Comparison of ENCODE assay signal across 15 cellular contexts in genomic region chr20:21436186-21436585, GRCh38. TPM values are rescaled to one million over a fixed set of nuclear protein-coding genes. Genes with fewer than 3 reads are reported as not detected.
DNase-seq lines count a peak whose midpoint lies in the region; FAIRE-seq and TF ChIP-seq lines count a peak whose summit lies in the region.
"Had no signal": no experiment of that assay in that cellular context is flagged by ENCODE, and none has a peak within 500 bp of the region (broad histone marks: within the 10 kb centered on the region; RNA-seq: fewer than 3 reads in every experiment).

No MANE protein-coding gene starts in this region.

- no peak for TF ChIP-seq CTCF in bronchial epithelial cell (IDR thresholded peaks at IDR 0.05; ENCODE audit: insufficient read depth, low read length, severe bottlenecking)
- TF ChIP-seq CTCF in Peyer's patch (IDR thresholded peaks at IDR 0.05) = no peak

- no peaks in the 10 kb centered on the region for H3K36me3 ChIP-seq in bronchial epithelial cell (ENCODE audit: control insufficient read depth, insufficient read depth, low read length)
- no peaks in the 10 kb centered on the region for H3K36me3 ChIP-seq in Peyer's patch
- H3K36me3 ChIP-seq: neutrophil had no signal

- no peaks in the 10 kb centered on the region for H3K4me1 ChIP-seq in Peyer's patch

- H3K27ac ChIP-seq in Peyer's patch = no peak overlapping the region
- H3K27ac ChIP-seq: neutrophil had no signal

- FAIRE-seq in HTR-8/SVneo (lab: Jason Lieb, UNC) = peak; percentile 54
- FAIRE-seq in bronchial epithelial cell (lab: Jason Lieb, UNC) = no peak

- DNase-seq in AG08396 (ENCODE audit: low spot score) = peak; percentile 57
- DNase-seq in HTR-8/SVneo (ENCODE audit: insufficient read length, low spot score) = peak; percentile 63
- DNase-seq in bronchial epithelial cell (ENCODE audit: low read depth) = peak; percentile 94
- DNase-seq in kidney glomerular epithelial cell (lab: John Stamatoyannopoulos, UW) = peak; percentile 95
- no peak for DNase-seq in Peyer's patch
- DNase-seq in iPS-NIHi11 (ENCODE audit: low spot score) = no peak
- DNase-seq in NK-92 (lab: John Stamatoyannopoulos, UW; ENCODE audit: unreplicated experiment) = no peak
- no peak for DNase-seq in CD1c-positive myeloid dendritic cell (ENCODE audit: extremely low spot score)
- DNase-seq: activated CD8-positive, alpha-beta T cell treated with anti-CD3 and anti-CD28 coated beads for 36 hours; left cardiac atrium; NCI-H1436 treated with DMSO at 0.1 percent for 48 hours; stimulated activated CD4-positive, alpha-beta T cell treated with anti-CD3 and anti-CD28 coated beads, Interleukin-2, amount 100 ng/mL, for 48 hours had no signal

- no peaks in the 10 kb centered on the region for H3K9me3 ChIP-seq in Peyer's patch
- H3K9me3 ChIP-seq: neutrophil had no signal

- TF ChIP-seq POLR2A in Peyer's patch (IDR thresholded peaks at IDR 0.05) = no peak

- H3K27me3 ChIP-seq in bronchial epithelial cell (ENCODE audit: control insufficient read depth, insufficient read depth, low read length) (no peaks in the 10 kb centered on the region), Peyer's patch (no peaks in the 10 kb centered on the region)

- H3K4me3 ChIP-seq in bronchial epithelial cell (ENCODE audit: low read depth, low read length) = no peak overlapping the region
- H3K4me3 ChIP-seq in Peyer's patch = no peak overlapping the region

RNA-seq across cellular contexts. Expression of gene NKX2-4, which starts 38.9 kb away (rescaled TPM):
- total RNA-seq in bronchial epithelial cell (not detected in 2 replicates), Peyer's patch (not detected)
- total RNA-seq: activated CD8-positive, alpha-beta T cell treated with anti-CD3 and anti-CD28 coated beads for 36 hours; activated naive CD4-positive, alpha-beta T cell treated with anti-CD3 and anti-CD28 coated beads, Interleukin-2, amount 50 U/mL, for 72 hours; left cardiac atrium; T-helper 1 cell treated with Interleukin-12 subunit alpha and Interleukin-12 subunit beta and Interleukin-4 antibody, amounts not matched to agents 30 ng/mL and 1 ng/mL, for 36 hours had no signal

Comparison
In these comparisons a context has a peak if more than half of its experiments do, and no peak if none do; other contexts are left out.
1. DNase-seq: peak in AG08396 (single experiment), HTR-8/SVneo (single experiment), bronchial epithelial cell (single experiment) and kidney glomerular epithelial cell (single experiment); none in Peyer's patch (0 of 3), iPS-NIHi11 (single experiment), NK-92 (single experiment) and CD1c-positive myeloid dendritic cell (single experiment).